19 cellular contexts compared by ENCODE assay signal in the genomic region with DNA sequence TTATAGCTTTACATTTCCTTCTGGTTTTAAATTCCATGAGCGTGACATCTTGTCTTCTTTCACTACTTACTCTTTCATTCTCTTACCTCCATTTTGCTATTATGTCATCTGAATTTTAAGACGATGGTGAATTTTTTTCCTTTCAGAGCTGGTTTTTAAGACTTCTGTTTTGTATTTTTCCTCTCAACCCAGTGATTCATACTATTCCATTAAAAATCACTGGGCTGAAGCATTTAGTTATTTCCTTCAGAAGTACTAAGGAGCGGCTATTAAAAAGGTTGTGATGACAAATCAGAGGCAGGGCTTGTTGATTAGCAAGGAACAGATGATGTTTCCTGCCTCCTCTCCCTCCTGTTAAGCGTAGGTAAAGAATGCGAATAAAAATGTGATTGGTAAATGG. TPM values are rescaled to one million over a fixed set of nuclear protein-coding genes. Genes with fewer than 3 reads are reported as not detected.
DNase-seq lines count a peak whose midpoint lies in the region; ATAC-seq lines count a peak whose summit lies in the region.
"Had no signal": no experiment of that assay in that cellular context is flagged by ENCODE, and none has a peak within 500 bp of the region (broad histone marks: within the 10 kb centered on the region; RNA-seq: fewer than 3 reads in every experiment).

No MANE protein-coding gene starts in this region.

- H3K27ac Mint-ChIP-seq in immature natural killer cell = no peak overlapping the region
- H3K27ac Mint-ChIP-seq: stimulated activated memory B cell treated with anti-CD40 and anti-IgM and Interleukin-4, amounts not matched to agents 10 μg/mL and 1 μg/mL and 100 μg/mL, for 72 hours had no signal

- peaks cover 0 to 7% (median 5%) of the 10 kb centered on the region in 3 donors for H3K27me3 Mint-ChIP-seq in immature natural killer cell (ENCODE audit: low read depth in 3 of 3)

- no peaks in the 10 kb centered on the region for H3K79me2 ChIP-seq in GM23248 (ENCODE audit: insufficient read depth)

- peaks cover 0 to 3% (median 0%) of the 10 kb centered on the region in 6 donors for H3K9me3 Mint-ChIP-seq in immature natural killer cell
- H3K9me3 Mint-ChIP-seq: stimulated activated memory B cell treated with anti-CD40 and anti-IgM and Interleukin-4, amounts not matched to agents 10 μg/mL and 1 μg/mL and 100 μg/mL, for 72 hours had no signal

- peaks cover 21% of the 10 kb centered on the region for H3K4me1 ChIP-seq in GM23248 (ENCODE audit: insufficient read depth)
- H3K4me1 ChIP-seq: gastroesophageal sphincter, lower lobe of right lung had no signal

- no peak for ATAC-seq in HG03139 (IDR thresholded peaks at IDR 0.05; ENCODE audit: unreplicated experiment)
- ATAC-seq: gastroesophageal sphincter; lower lobe of right lung; stimulated activated memory B cell treated with anti-CD40 and anti-IgM and Interleukin-4, amounts not matched to agents 10 μg/mL and 1 μg/mL and 100 μg/mL, for 72 hours had no signal

- no peak overlapping the region for H3K4me3 Mint-ChIP-seq in immature natural killer cell
- H3K4me3 Mint-ChIP-seq: stimulated activated memory B cell treated with anti-CD40 and anti-IgM and Interleukin-4, amounts not matched to agents 10 μg/mL and 1 μg/mL and 100 μg/mL, for 72 hours had no signal

- in situ Hi-C loops in GM23248 (cut with MboI) = no loop called here

- no peaks in the 10 kb centered on the region for H3K36me3 Mint-ChIP-seq in immature natural killer cell
- H3K36me3 Mint-ChIP-seq: stimulated activated memory B cell treated with anti-CD40 and anti-IgM and Interleukin-4, amounts not matched to agents 10 μg/mL and 1 μg/mL and 100 μg/mL, for 72 hours had no signal

- no peaks in the 10 kb centered on the region for H3K9me3 ChIP-seq in GM23248 (ENCODE audit: low read depth)
- H3K9me3 ChIP-seq: gastroesophageal sphincter, lower lobe of right lung had no signal

- no peak overlapping the region for H3K9ac ChIP-seq in GM23248

- H4K20me1 ChIP-seq in GM23248 (ENCODE audit: insufficient read depth) = no peaks in the 10 kb centered on the region

- DNase-seq in GM23248 (peak; percentile 80), amniotic epithelial cell (ENCODE audit: low read depth) (peak; percentile 58), iPS-NIHi11 (ENCODE audit: low spot score) (peak; percentile 16), NCI-H2029 treated with DMSO at 0.1 percent for 48 hours (lab: John Stamatoyannopoulos, UW) (no peak), immature natural killer cell (no peak)
- DNase-seq in activated CD4-positive, CD25-positive, alpha-beta regulatory T cell treated with anti-CD3 and anti-CD28 coated beads, Interleukin-2, amount 50 U/mL, for 72 hours = no peak
- DNase-seq: activated CD4-positive, CD25-positive, alpha-beta regulatory T cell; activated effector memory CD4-positive, alpha-beta T cell treated with anti-CD3 and anti-CD28 coated beads, Interleukin-2, amount 50 U/mL, for 16 hours; DMS79 treated with DMSO at 0.1 percent for 48 hours; lower lobe of right lung; NCI-H2081 treated with DMSO at 0.1 percent for 48 hours; NCI-H524; posterior cingulate gyrus; SIG-M5; T-helper 2 cell had no signal

- H3K4me2 ChIP-seq in GM23248 (ENCODE audit: unreplicated experiment) = peak overlapping the region; percentile 35

- no peaks in the 10 kb centered on the region for H3K27me3 ChIP-seq in GM23248 (replicated peaks; ENCODE audit: insufficient read depth)
- H3K27me3 ChIP-seq: gastroesophageal sphincter had no signal

- 14 to 16% methylated on average over 5 of the region's 5 CpGs for WGBS in GM23248 (ENCODE audit: low coverage in 1 of 2, low lambda C conversion rate in 2 of 2, missing lambda C conversion rate in 2 of 2), 2 experiments

- peak overlapping the region; percentile 23 for H3K27ac ChIP-seq in GM23248
- H3K27ac ChIP-seq: gastroesophageal sphincter, lower lobe of right lung had no signal

- H3K4me3 ChIP-seq in GM23248 = 0 out of 2 replicates have a peak overlapping the region, but pooled peaks have one; percentile 6
- H3K4me3 ChIP-seq: gastroesophageal sphincter, lower lobe of right lung had no signal

- H3K9me2 ChIP-seq in GM23248 (ENCODE audit: insufficient read depth) = no peaks in the 10 kb centered on the region

- peaks cover 20% of the 10 kb centered on the region for H3F3A ChIP-seq in GM23248 (ENCODE audit: insufficient read depth)

- no peaks in the 10 kb centered on the region for H3K36me3 ChIP-seq in GM23248 (ENCODE audit: low read depth)
- H3K36me3 ChIP-seq: gastroesophageal sphincter, lower lobe of right lung had no signal

- H2AFZ ChIP-seq in GM23248 = peak overlapping the region; percentile 48

- H3K4me1 Mint-ChIP-seq in immature natural killer cell = no peaks in the 10 kb centered on the region
- H3K4me1 Mint-ChIP-seq: stimulated activated memory B cell treated with anti-CD40 and anti-IgM and Interleukin-4, amounts not matched to agents 10 μg/mL and 1 μg/mL and 100 μg/mL, for 72 hours had no signal

RNA-seq across cellular contexts. Expression of gene AGXT2, which starts 16.5 kb away (rescaled TPM):
- not detected in 2 replicates for total RNA-seq in GM23248 (2014; rRNA removed; shearing (Covaris generic))
- polyA plus RNA-seq in GM23248 (2016; fragmentation: Nextera tagmentation; extraction: Ambion mirVana) (not detected in 2 replicates), immature natural killer cell (not detected)
- total RNA-seq: activated CD8-positive, alpha-beta memory T cell treated with anti-CD3 and anti-CD28 coated beads for 36 hours; gastroesophageal sphincter; lower lobe of right lung had no signal

Comparison
In these comparisons a context has a peak if more than half of its experiments do, and no peak if none do; other contexts are left out.
1. DNase-seq: peak in GM23248 (single experiment), amniotic epithelial cell (single experiment) and iPS-NIHi11 (single experiment); none in NCI-H2029 treated with DMSO at 0.1 percent for 48 hours (single experiment), activated CD4-positive, CD25-positive, alpha-beta regulatory T cell treated with anti-CD3 and anti-CD28 coated beads, Interleukin-2, amount 50 U/mL, for 72 hours (single experiment) and immature natural killer cell (0 of 3).